8 cellular contexts compared by ENCODE assay signal in genomic region chr17:81910840-81911276, GRCh38.
DNase-seq lines count a peak whose midpoint lies in the region; ATAC-seq and TF ChIP-seq lines count a peak whose summit lies in the region.

No MANE protein-coding gene starts in this region.

- peak overlapping the region; percentile 71; the same call in 1 of the 2 replicates for H3K9ac ChIP-seq in MM.1S (ENCODE audit: low read length)

- no peaks in the 10 kb centered on the region for H3K9me3 ChIP-seq in MM.1S (replicated peaks; ENCODE audit: insufficient read depth, low read length)
- H3K9me3 ChIP-seq in effector memory CD4-positive, alpha-beta T cell (ENCODE audit: control insufficient read depth, low read length) = no peaks in the 10 kb centered on the region

- H3K4me1 Mint-ChIP-seq in nephron = no peaks in the 10 kb centered on the region

- peak overlapping the region; percentile 84 to 90 (median 89) for H3K4me3 Mint-ChIP-seq in nephron

- DNase-seq in MM.1S (no peak), SKM-1 treated with dmso at 0.1 percent for 144 hours (lab: John Stamatoyannopoulos, UW; ENCODE audit: unreplicated experiment) (no peak), GF-D8 (lab: John Stamatoyannopoulos, UW) (no peak), NCI-H510A treated with DMSO at 0.1 percent for 48 hours (lab: John Stamatoyannopoulos, UW) (no peak)
- peak in 1 of 3 donors; percentile 6 for DNase-seq in effector memory CD4-positive, alpha-beta T cell

- peak overlapping the region; percentile 80 for H2AFZ ChIP-seq in MM.1S (ENCODE audit: low read length)

- H3F3A ChIP-seq in MM.1S (ENCODE audit: insufficient read depth, low read length) = no peaks in the 10 kb centered on the region; the same call in 1 of the 2 replicates

- peak; percentile 35 for ATAC-seq in GM21737 (IDR thresholded peaks at IDR 0.05; ENCODE audit: unreplicated experiment)

- peaks cover 11% of the 10 kb centered on the region; the same call in 1 of the 2 replicates for H3K36me3 ChIP-seq in MM.1S (replicated peaks; ENCODE audit: insufficient read depth, low read length)
- H3K36me3 ChIP-seq in effector memory CD4-positive, alpha-beta T cell (ENCODE audit: control insufficient read depth, insufficient read depth, low read length) = peaks cover 48% of the 10 kb centered on the region

- H3K4me2 ChIP-seq in MM.1S (ENCODE audit: low read depth, low read length) = peak overlapping the region; percentile 97

- no peaks in the 10 kb centered on the region for H3K27me3 Mint-ChIP-seq in nephron (ENCODE audit: low read depth)

- H3K9me3 Mint-ChIP-seq in nephron = no peaks in the 10 kb centered on the region

- H3K4me1 ChIP-seq in MM.1S (ENCODE audit: low read length) = peaks cover 7% of the 10 kb centered on the region
- H3K4me1 ChIP-seq in effector memory CD4-positive, alpha-beta T cell (ENCODE audit: control insufficient read depth, insufficient read depth, low read length, poor library complexity, severe bottlenecking) = peaks cover 14% of the 10 kb centered on the region

- H3K4me3 ChIP-seq in GM12875 (ENCODE audit: low read depth, low read length) (peak overlapping the region; percentile 74), MM.1S (ENCODE audit: low read length) (peak overlapping the region; percentile 96)
- peak overlapping the region; percentile 62 for H3K4me3 ChIP-seq in effector memory CD4-positive, alpha-beta T cell (ENCODE audit: insufficient read depth, low read depth, low read length, poor library complexity, severe bottlenecking)

- no peaks in the 10 kb centered on the region for H4K20me1 ChIP-seq in MM.1S (ENCODE audit: insufficient read depth, low read length)

- no peaks in the 10 kb centered on the region for H3K27me3 ChIP-seq in MM.1S (replicated peaks; ENCODE audit: insufficient read depth, low read length)
- no peaks in the 10 kb centered on the region for H3K27me3 ChIP-seq in effector memory CD4-positive, alpha-beta T cell (replicated peaks; ENCODE audit: control insufficient read depth, insufficient read depth, low read length, poor library complexity, severe bottlenecking)

- peak overlapping the region; percentile 10; the same call in 1 of the 2 replicates for H3K27ac ChIP-seq in MM.1S (ENCODE audit: low read length)
- peak overlapping the region; percentile 53 for H3K27ac ChIP-seq in effector memory CD4-positive, alpha-beta T cell (ENCODE audit: insufficient read depth, low read length, poor library complexity, severe bottlenecking)

- H3K27ac Mint-ChIP-seq in nephron = peak overlapping the region in 1 of 3 experiments; percentile 69

- peaks cover 13% of the 10 kb centered on the region for H3K36me3 Mint-ChIP-seq in nephron (ENCODE audit: low read depth)

- H3K9me2 ChIP-seq in MM.1S (replicated peaks; ENCODE audit: insufficient read depth, low read length) = no peaks in the 10 kb centered on the region

- TF ChIP-seq CTCF in GM12875 (IDR thresholded peaks at IDR 0.05; ENCODE audit: borderline replicate concordance, insufficient read depth, low read depth, low read length) = no peak
- TF ChIP-seq CTCF in MM.1S (IDR thresholded peaks at IDR 0.05; ENCODE audit: low read length) = no peak
- TF ChIP-seq CTCF in nephron (IDR thresholded peaks at IDR 0.05; ENCODE audit: unreplicated experiment in 3 of 3) = no peak

- H3K79me2 ChIP-seq in MM.1S (ENCODE audit: low read length) = peaks cover 33% of the 10 kb centered on the region
